ENCODE assay signal across 9 cellular contexts in genomic region chr2:120820263-120820884, GRCh38.
DNase-seq lines count a peak whose midpoint lies in the region; ATAC-seq, FAIRE-seq and TF ChIP-seq lines count a peak whose summit lies in the region.
"Had no signal": no experiment of that assay in that cellular context is flagged by ENCODE, and none has a peak within 500 bp of the region (broad histone marks: within the 10 kb centered on the region; RNA-seq: fewer than 3 reads in every experiment).

No MANE protein-coding gene starts in this region.

- no peak overlapping the region for H2AFZ ChIP-seq in H1 (ENCODE audit: low read length)

- no peaks in the 10 kb centered on the region for H3K23me2 ChIP-seq in H1 (ENCODE audit: low read depth, low read length)

- TF ChIP-seq CTCF in AG10803 (conservative IDR thresholded peaks at IDR 0.05; ENCODE audit: low read length) (no peak), H1 (IDR thresholded peaks at IDR 0.05; ENCODE audit: control extremely low read depth in 1 of 3, insufficient read depth in 1 of 3, low read depth in 1 of 3, low read length in 3 of 3) (no peak), neural crest cell (conservative IDR thresholded peaks at IDR 0.05) (no peak)

- peak overlapping the region; percentile 35 for H3K27ac Mint-ChIP-seq in neural crest cell (ENCODE audit: unreplicated experiment)
- H3K27ac Mint-ChIP-seq in T-helper 2 cell treated with Interferon-gamma antibody and Interleukin-4, amounts not matched to agents 5 μg/mL and 100 μg/mL, for 36 hours = no peak overlapping the region

- TF ChIP-seq POLR2A in H1 (IDR thresholded peaks at IDR 0.05; ENCODE audit: control extremely low read depth in 1 of 2, low read depth in 2 of 2, low read length in 2 of 2) = no peak

- H2BK20ac ChIP-seq in H1 (ENCODE audit: low read length) = no peak overlapping the region

- H3K9me3 ChIP-seq in H1 (ENCODE audit: insufficient read depth in 2 of 2, low read depth in 1 of 2, low read length in 1 of 2) = no peaks in the 10 kb centered on the region

- H4K5ac ChIP-seq in H1 (ENCODE audit: insufficient read length, low read depth, low read length) = no peak overlapping the region

- H3K4me1 Mint-ChIP-seq in neural crest cell = peaks cover 22% of the 10 kb centered on the region
- no peaks in the 10 kb centered on the region for H3K4me1 Mint-ChIP-seq in T-helper 2 cell treated with Interferon-gamma antibody and Interleukin-4, amounts not matched to agents 5 μg/mL and 100 μg/mL, for 36 hours (ENCODE audit: low read depth)

- H3K4ac ChIP-seq in H1 (replicated peaks; ENCODE audit: insufficient read length, low read depth, low read length) = no peak overlapping the region

- DNase-seq in AG10803 (ENCODE audit: low read depth) (peak; percentile 70), NCI-H2227 (lab: John Stamatoyannopoulos, UW; ENCODE audit: unreplicated experiment) (peak; percentile 34), H1 (ENCODE audit: low read depth in 1 of 2, low spot score in 2 of 2) (no peak), neural crest cell (ENCODE audit: low read depth, low spot score) (peak; percentile 20), NCI-H748 treated with DMSO at 0.1 percent for 48 hours (lab: John Stamatoyannopoulos, UW) (no peak)
- no peak for DNase-seq in T-helper 2 cell treated with Interferon-gamma antibody and Interleukin-4, amounts not matched to agents 5 μg/mL and 100 μg/mL, for 36 hours (ENCODE audit: low spot score)
- DNase-seq: NK-92 treated with Interleukin-12 subunit alpha and Interleukin-12 subunit beta, amount 100 ng/mL, for 24 hours had no signal

- H3K23ac ChIP-seq in H1 (ENCODE audit: insufficient read length) = no peak overlapping the region

- H4K8ac ChIP-seq in H1 (ENCODE audit: extremely low read depth, insufficient read depth, low read length) = no peak overlapping the region

- no peak overlapping the region for H3K4me2 ChIP-seq in H1 (ENCODE audit: insufficient read depth in 1 of 2, low read depth in 2 of 2, low read length in 2 of 2)

- POLR2A ChIA-PET in H1 (lab: Charles Lee; ENCODE audit: partially characterized antibody) = interaction anchor here (0.6 to 1.5 kb wide), 4 partner anchors 10 to 179 kb away, joined by 3 to 4 read pairs (median 3); no protein-coding TSS in a partner anchor

- no peak overlapping the region for H3K9ac ChIP-seq in H1 (replicated peaks in 1 of 4; ENCODE audit: extremely low read depth in 1 of 4, low read depth in 3 of 4, low read length in 3 of 4)

- H3K79me2 ChIP-seq in H1 (ENCODE audit: control insufficient read depth in 1 of 2, insufficient read depth in 2 of 2, low read length in 2 of 2) = peaks cover 0 to 33% of the 10 kb centered on the region in 2 experiments; a peak in 2 of 4 replicates

- peak overlapping the region; percentile 62; the same call in 1 of the 2 replicates for H3K18ac ChIP-seq in H1 (ENCODE audit: extremely low read depth, low read length)

- H2BK5ac ChIP-seq in H1 (ENCODE audit: low read depth, low read length) = peak overlapping the region; percentile 63; the same call in 1 of the 2 replicates

- peaks cover 26% of the 10 kb centered on the region for H3K79me1 ChIP-seq in H1 (ENCODE audit: low read depth, low read length)

- H3K4me1 ChIP-seq in H1 (replicated peaks in 1 of 4; ENCODE audit: control insufficient read depth in 3 of 4, insufficient read depth in 4 of 4, low read length in 3 of 4) = peaks cover 0 to 22% (median 16%) of the 10 kb centered on the region in 4 experiments; a peak in 6 of 7 replicates

- H3K36me3 ChIP-seq in H1 (ENCODE audit: control insufficient read depth in 2 of 4, insufficient read depth in 4 of 4, low read length in 3 of 4) = 0 out of 8 replicates have a peak, but pooled peaks cover 0 to 4% (median 0%) of the 10 kb centered on the region in 4 experiments

- no peak for TF ChIP-seq EP300 in H1 (IDR thresholded peaks at IDR 0.05; ENCODE audit: borderline replicate concordance in 1 of 2, low read depth in 2 of 2, low read length in 2 of 2)

- H3K27me3 Mint-ChIP-seq in neural crest cell (ENCODE audit: low read depth) = no peaks in the 10 kb centered on the region
- no peaks in the 10 kb centered on the region for H3K27me3 Mint-ChIP-seq in T-helper 2 cell treated with Interferon-gamma antibody and Interleukin-4, amounts not matched to agents 5 μg/mL and 100 μg/mL, for 36 hours (ENCODE audit: low read depth)

- no peak for TF ChIP-seq RAD21 in H1 (IDR thresholded peaks at IDR 0.05 in 1 of 2, conservative IDR thresholded peaks at IDR 0.05 in 1 of 2; ENCODE audit: low read depth in 2 of 2, low read length in 2 of 2)

- H4K91ac ChIP-seq in H1 (replicated peaks; ENCODE audit: insufficient read length, low read length) = no peak overlapping the region

- no peak for ATAC-seq in GM18873 (IDR thresholded peaks at IDR 0.05; ENCODE audit: low FRiP score, unreplicated experiment)
- no peak for ATAC-seq in GM18511 (IDR thresholded peaks at IDR 0.05; ENCODE audit: unreplicated experiment)

- no peak for FAIRE-seq in H1 (lab: Jason Lieb, UNC)

- H3K27ac ChIP-seq in H1 (ENCODE audit: low read depth, low read length) = no peak overlapping the region

- H3K36me3 Mint-ChIP-seq in neural crest cell (ENCODE audit: low read depth) = no peaks in the 10 kb centered on the region
- no peaks in the 10 kb centered on the region for H3K36me3 Mint-ChIP-seq in T-helper 2 cell treated with Interferon-gamma antibody and Interleukin-4, amounts not matched to agents 5 μg/mL and 100 μg/mL, for 36 hours (ENCODE audit: low read depth)

- H3K56ac ChIP-seq in H1 (replicated peaks; ENCODE audit: insufficient read length, low read depth, low read length) = no peak overlapping the region

- no peak overlapping the region for H3K14ac ChIP-seq in H1 (ENCODE audit: insufficient read length)

- H3K4me3 ChIP-seq in AG10803 (ENCODE audit: low read length) (peak overlapping the region; percentile 56), H1 (ENCODE audit: extremely low read depth in 1 of 4, insufficient read depth in 2 of 4, low read depth in 3 of 4, low read length in 4 of 4) (no peak overlapping the region)

- CTCF ChIA-PET in H1 (lab: Charles Lee; ENCODE audit: partially characterized antibody) = interaction anchor here (1.0 to 2.8 kb wide), 11 partner anchors 8 to 224 kb away, joined by 3 to 20 read pairs (median 3); no protein-coding TSS in a partner anchor

- peak overlapping the region; percentile 39; the same call in 1 of the 2 replicates for H2BK12ac ChIP-seq in H1 (ENCODE audit: low read depth, low read length)

- H2BK120ac ChIP-seq in H1 (replicated peaks; ENCODE audit: low read depth, low read length) = no peak overlapping the region

- 83% methylated on average over 16 of the region's 17 CpGs; no CpG with 5 or more reads in 1 of the 2 experiments for WGBS in H1 (ENCODE audit: extremely low coverage in 1 of 2, insufficient coverage in 1 of 2, insufficient read length in 1 of 2, insufficient replicate concordance in 2 of 2, low coverage in 1 of 2, low lambda C conversion rate in 2 of 2, missing lambda C conversion rate in 1 of 2), 2 experiments

- peak overlapping the region; percentile 65; the same call in 1 of the 2 replicates for H2AK5ac ChIP-seq in H1 (ENCODE audit: low read depth, low read length)

- H3K4me3 Mint-ChIP-seq in neural crest cell = no peak overlapping the region
- no peak overlapping the region for H3K4me3 Mint-ChIP-seq in T-helper 2 cell treated with Interferon-gamma antibody and Interleukin-4, amounts not matched to agents 5 μg/mL and 100 μg/mL, for 36 hours

- H2BK15ac ChIP-seq in H1 (ENCODE audit: low read length) = no peak overlapping the region

- no peaks in the 10 kb centered on the region for H3K9me3 Mint-ChIP-seq in neural crest cell
- no peaks in the 10 kb centered on the region for H3K9me3 Mint-ChIP-seq in T-helper 2 cell treated with Interferon-gamma antibody and Interleukin-4, amounts not matched to agents 5 μg/mL and 100 μg/mL, for 36 hours

- H3K27me3 ChIP-seq in H1 (replicated peaks in 1 of 4; ENCODE audit: control insufficient read depth in 3 of 4, extremely low read depth in 1 of 4, insufficient read depth in 3 of 4, low read length in 3 of 4) = no peaks in the 10 kb centered on the region

- H4K20me1 ChIP-seq in H1 (replicated peaks in 1 of 2; ENCODE audit: control insufficient read depth in 1 of 2, insufficient read depth in 2 of 2, low read length in 2 of 2) = peaks cover 9 to 20% of the 10 kb centered on the region in 2 experiments

TF ChIP-seq in H1, 55 proteins besides CTCF, POLR2A, EP300 and RAD21:
- TF ChIP-seq E2F6 (IDR thresholded peaks at IDR 0.05) (no peak), MAFK (IDR thresholded peaks at IDR 0.05; ENCODE audit: low read depth, low read length) (no peak), ZNF274 (IDR thresholded peaks at IDR 0.05; ENCODE audit: borderline replicate concordance, extremely low read depth, low read length) (no peak)
TF ChIP-seq in H1: peak in this region for 0.

Comparison
In these comparisons a context has a peak if more than half of its experiments do, and no peak if none do; other contexts are left out.
1. DNase-seq: peak in AG10803 (single experiment), NCI-H2227 (single experiment) and neural crest cell (single experiment); none in H1 (0 of 2), T-helper 2 cell treated with Interferon-gamma antibody and Interleukin-4, amounts not matched to agents 5 μg/mL and 100 μg/mL, for 36 hours (single experiment) and NCI-H748 treated with DMSO at 0.1 percent for 48 hours (single experiment).